8 cellular contexts compared by ENCODE assay signal in genomic region chr19:35775298-35776101, GRCh38. TPM values are rescaled to one million over a fixed set of nuclear protein-coding genes. Genes with fewer than 3 reads are reported as not detected.
A peak's percentile ranks its signal among the peaks of the same experiment; 100 is the strongest.
DNase-seq lines count a peak whose midpoint lies in the region; ATAC-seq lines count a peak whose summit lies in the region.

TSS of gene ARHGAP33 (plus strand) at chr19:35775564. CDS start at chr19:35775659, 95 bp downstream.

- peaks cover 17% of the 10 kb centered on the region for H3K4me1 ChIP-seq in effector memory CD4-positive, alpha-beta T cell (ENCODE audit: control insufficient read depth, insufficient read depth, low read length, poor library complexity, severe bottlenecking)

- peak; percentile 99 for DNase-seq in COR-L47 (lab: John Stamatoyannopoulos, UW)
- peak; percentile 89 for DNase-seq in HT1080 (ENCODE audit: low read depth)
- peak; percentile 98 for DNase-seq in NOMO-1 (lab: John Stamatoyannopoulos, UW; ENCODE audit: unreplicated experiment in 2 of 2)
- DNase-seq in activated CD8-positive, alpha-beta memory T cell treated with anti-CD3 and anti-CD28 coated beads for 24 hours: peak; percentile 99
- peak; percentile 97 to 99 (median 97) for DNase-seq in effector memory CD4-positive, alpha-beta T cell
- DNase-seq in medulla oblongata (ENCODE audit: extremely low spot score): peak; percentile 99
- peak; percentile 98 to 100 (median 99) for DNase-seq in stimulated activated CD4-positive, alpha-beta T cell treated with anti-CD3 and anti-CD28 coated beads, TNF-alpha, amount 100 ng/mL, for 48 hours (ENCODE audit: low read depth in 3 of 3)

- no peaks in the 10 kb centered on the region for H3K9me3 ChIP-seq in effector memory CD4-positive, alpha-beta T cell (ENCODE audit: control insufficient read depth, low read length)

- no peaks in the 10 kb centered on the region for H3K36me3 ChIP-seq in effector memory CD4-positive, alpha-beta T cell (ENCODE audit: control insufficient read depth, insufficient read depth, low read length)

- peak within 1 kb of the TSS; percentile 59 for H3K4me3 ChIP-seq in effector memory CD4-positive, alpha-beta T cell (ENCODE audit: insufficient read depth, low read depth, low read length, poor library complexity, severe bottlenecking)

- H3K27ac ChIP-seq in effector memory CD4-positive, alpha-beta T cell (ENCODE audit: insufficient read depth, low read length, poor library complexity, severe bottlenecking): no peak within 1 kb of the TSS

- ATAC-seq in GM21367 (IDR thresholded peaks at IDR 0.05; ENCODE audit: unreplicated experiment): peak; percentile 75

- no peaks in the 10 kb centered on the region for H3K27me3 ChIP-seq in effector memory CD4-positive, alpha-beta T cell (replicated peaks; ENCODE audit: control insufficient read depth, insufficient read depth, low read length, poor library complexity, severe bottlenecking)

RNA-seq across cellular contexts. Expression of gene ARHGAP33, which starts in this region (rescaled TPM):
- total RNA-seq in HT1080 (2014; rRNA removed; shearing (Covaris generic)): 1.3 and 1.8 TPM in 2 replicates
- polyA plus RNA-seq in HT1080 (2015; cell fraction: cytosol; rRNA removed): 2.7 and 6.6 TPM in 2 replicates
- 21.8 and 25.1 TPM in 2 replicates for polyA plus RNA-seq in HT1080 (2015; cell fraction: nucleus; rRNA removed)
